Comparison of ENCODE assay signal across 1 cellular context in the genomic region with DNA sequence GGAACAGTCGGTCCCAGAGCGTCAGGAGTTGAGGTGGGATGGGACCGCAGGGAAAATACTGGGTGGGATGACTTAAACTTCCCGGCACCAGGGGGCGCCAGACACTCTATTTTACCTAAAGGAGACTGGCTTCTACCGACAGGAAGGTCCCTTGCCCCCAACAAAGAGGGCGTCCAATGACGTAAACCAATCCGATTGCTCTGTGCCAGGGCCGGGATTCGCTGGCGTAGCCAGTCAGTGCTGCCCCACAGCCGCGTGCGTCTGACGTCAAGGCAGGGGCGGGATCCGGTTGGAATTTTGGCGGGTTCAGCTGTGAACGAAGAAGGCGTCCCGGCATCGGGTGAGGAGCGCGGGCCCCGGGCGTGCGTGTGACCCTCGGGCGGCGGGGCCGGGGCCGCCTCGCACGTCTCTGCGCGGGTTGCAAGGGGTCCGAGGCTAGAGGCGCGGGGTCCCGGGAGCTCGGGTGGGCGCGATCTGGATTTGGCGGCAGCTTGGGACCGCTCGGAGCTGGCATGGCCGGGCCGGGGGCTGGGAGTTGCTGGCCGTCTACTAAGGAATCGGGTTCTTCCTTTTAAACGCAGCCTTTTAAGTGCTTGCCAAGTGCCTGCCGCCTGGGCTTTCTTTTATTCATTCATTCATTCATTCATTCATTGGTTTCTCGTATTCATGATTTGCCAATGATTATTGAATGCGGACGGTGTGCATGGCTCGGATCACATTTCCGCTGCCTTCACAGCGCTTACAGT.
TF ChIP-seq lines count a peak whose summit lies in the region.

A gene (plus strand): TSS at position 292 of the 746 bp plus-strand sequence. CDS start 2,645 bp downstream, outside the sequence.

TF ChIP-seq in K562, 482 proteins besides CTCF, POLR2A, EP300 and RAD21 (continued from another document and continues in another):
- TF ChIP-seq, protein P1, sequence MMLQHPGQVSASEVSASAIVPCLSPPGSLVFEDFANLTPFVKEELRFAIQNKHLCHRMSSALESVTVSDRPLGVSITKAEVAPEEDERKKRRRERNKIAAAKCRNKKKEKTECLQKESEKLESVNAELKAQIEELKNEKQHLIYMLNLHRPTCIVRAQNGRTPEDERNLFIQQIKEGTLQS (IDR thresholded peaks at IDR 0.05): peak; percentile 66
- TF ChIP-seq, protein P1 (CRISPR knock-in tag; conservative IDR thresholded peaks at IDR 0.05): no peak
- TF ChIP-seq MTA2 (IDR thresholded peaks at IDR 0.05; ENCODE audit: low read depth) (no peak), U2AF1 (optimal IDR thresholded peaks at IDR 0.05; ENCODE audit: low read depth, low read length) (no peak), ZC3H4 (CRISPR knock-in tag; IDR thresholded peaks at IDR 0.05; ENCODE audit: borderline replicate concordance) (no peak), EZH2 (IDR thresholded peaks at IDR 0.05; ENCODE audit: borderline replicate concordance, low read depth, low read length) (no peak), DMBX1 (CRISPR knock-in tag; IDR thresholded peaks at IDR 0.05; ENCODE audit: borderline replicate concordance) (no peak), RBM15 (IDR thresholded peaks at IDR 0.05; ENCODE audit: insufficient read depth, low read length) (no peak), HDGF (IDR thresholded peaks at IDR 0.05) (no peak), KLF13 (tag; IDR thresholded peaks at IDR 0.05; ENCODE audit: borderline replicate concordance, low read depth) (no peak), ZNF41 (CRISPR knock-in tag; conservative IDR thresholded peaks at IDR 0.05) (no peak), MYBL2 (IDR thresholded peaks at IDR 0.05; ENCODE audit: low read depth) (no peak), MYBL2 (CRISPR knock-in tag; IDR thresholded peaks at IDR 0.05; ENCODE audit: borderline replicate concordance) (no peak), PHB2 (IDR thresholded peaks at IDR 0.05; ENCODE audit: low read depth) (no peak), RBM39 (optimal IDR thresholded peaks at IDR 0.05; ENCODE audit: low read depth, low read length) (no peak), BCL6 (CRISPR knock-in tag; IDR thresholded peaks at IDR 0.05) (no peak), MTF1 (CRISPR knock-in tag; IDR thresholded peaks at IDR 0.05; ENCODE audit: borderline replicate concordance) (no peak), KDM5B (IDR thresholded peaks at IDR 0.05; ENCODE audit: insufficient replicate concordance, low read depth, low read length) (peak; percentile 62), EP400 (IDR thresholded peaks at IDR 0.05) (peak; percentile 75), SRSF3 (IDR thresholded peaks at IDR 0.05; ENCODE audit: insufficient read depth, low read length) (no peak), FOXJ2 (tag; IDR thresholded peaks at IDR 0.05) (no peak), ARID1B (IDR thresholded peaks at IDR 0.05) (no peak), SMARCE1 (IDR thresholded peaks at IDR 0.05) (no peak), RBM25 (IDR thresholded peaks at IDR 0.05; ENCODE audit: low read depth, low read length, severe bottlenecking) (peak; percentile 44)
- TF ChIP-seq, protein P2, sequence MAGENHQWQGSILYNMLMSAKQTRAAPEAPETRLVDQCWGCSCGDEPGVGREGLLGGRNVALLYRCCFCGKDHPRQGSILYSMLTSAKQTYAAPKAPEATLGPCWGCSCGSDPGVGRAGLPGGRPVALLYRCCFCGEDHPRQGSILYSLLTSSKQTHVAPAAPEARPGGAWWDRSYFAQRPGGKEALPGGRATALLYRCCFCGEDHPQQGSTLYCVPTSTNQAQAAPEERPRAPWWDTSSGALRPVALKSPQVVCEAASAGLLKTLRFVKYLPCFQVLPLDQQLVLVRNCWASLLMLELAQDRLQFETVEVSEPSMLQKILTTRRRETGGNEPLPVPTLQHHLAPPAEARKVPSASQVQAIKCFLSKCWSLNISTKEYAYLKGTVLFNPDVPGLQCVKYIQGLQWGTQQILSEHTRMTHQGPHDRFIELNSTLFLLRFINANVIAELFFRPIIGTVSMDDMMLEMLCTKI (IDR thresholded peaks at IDR 0.05; ENCODE audit: partially characterized antibody): no peak
- TF ChIP-seq, protein P3, sequence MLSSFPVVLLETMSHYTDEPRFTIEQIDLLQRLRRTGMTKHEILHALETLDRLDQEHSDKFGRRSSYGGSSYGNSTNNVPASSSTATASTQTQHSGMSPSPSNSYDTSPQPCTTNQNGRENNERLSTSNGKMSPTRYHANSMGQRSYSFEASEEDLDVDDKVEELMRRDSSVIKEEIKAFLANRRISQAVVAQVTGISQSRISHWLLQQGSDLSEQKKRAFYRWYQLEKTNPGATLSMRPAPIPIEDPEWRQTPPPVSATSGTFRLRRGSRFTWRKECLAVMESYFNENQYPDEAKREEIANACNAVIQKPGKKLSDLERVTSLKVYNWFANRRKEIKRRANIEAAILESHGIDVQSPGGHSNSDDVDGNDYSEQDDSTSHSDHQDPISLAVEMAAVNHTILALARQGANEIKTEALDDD (IDR thresholded peaks at IDR 0.05): no peak
- TF ChIP-seq, protein P4, sequence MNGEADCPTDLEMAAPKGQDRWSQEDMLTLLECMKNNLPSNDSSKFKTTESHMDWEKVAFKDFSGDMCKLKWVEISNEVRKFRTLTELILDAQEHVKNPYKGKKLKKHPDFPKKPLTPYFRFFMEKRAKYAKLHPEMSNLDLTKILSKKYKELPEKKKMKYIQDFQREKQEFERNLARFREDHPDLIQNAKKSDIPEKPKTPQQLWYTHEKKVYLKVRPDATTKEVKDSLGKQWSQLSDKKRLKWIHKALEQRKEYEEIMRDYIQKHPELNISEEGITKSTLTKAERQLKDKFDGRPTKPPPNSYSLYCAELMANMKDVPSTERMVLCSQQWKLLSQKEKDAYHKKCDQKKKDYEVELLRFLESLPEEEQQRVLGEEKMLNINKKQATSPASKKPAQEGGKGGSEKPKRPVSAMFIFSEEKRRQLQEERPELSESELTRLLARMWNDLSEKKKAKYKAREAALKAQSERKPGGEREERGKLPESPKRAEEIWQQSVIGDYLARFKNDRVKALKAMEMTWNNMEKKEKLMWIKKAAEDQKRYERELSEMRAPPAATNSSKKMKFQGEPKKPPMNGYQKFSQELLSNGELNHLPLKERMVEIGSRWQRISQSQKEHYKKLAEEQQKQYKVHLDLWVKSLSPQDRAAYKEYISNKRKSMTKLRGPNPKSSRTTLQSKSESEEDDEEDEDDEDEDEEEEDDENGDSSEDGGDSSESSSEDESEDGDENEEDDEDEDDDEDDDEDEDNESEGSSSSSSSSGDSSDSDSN (IDR thresholded peaks at IDR 0.05; ENCODE audit: borderline replicate concordance in 1 of 2, low read depth in 2 of 2, low read length in 2 of 2): peak in 1 of 2 experiments; percentile 46; a peak in 1 of 4 replicates
- TF ChIP-seq, protein P5, sequence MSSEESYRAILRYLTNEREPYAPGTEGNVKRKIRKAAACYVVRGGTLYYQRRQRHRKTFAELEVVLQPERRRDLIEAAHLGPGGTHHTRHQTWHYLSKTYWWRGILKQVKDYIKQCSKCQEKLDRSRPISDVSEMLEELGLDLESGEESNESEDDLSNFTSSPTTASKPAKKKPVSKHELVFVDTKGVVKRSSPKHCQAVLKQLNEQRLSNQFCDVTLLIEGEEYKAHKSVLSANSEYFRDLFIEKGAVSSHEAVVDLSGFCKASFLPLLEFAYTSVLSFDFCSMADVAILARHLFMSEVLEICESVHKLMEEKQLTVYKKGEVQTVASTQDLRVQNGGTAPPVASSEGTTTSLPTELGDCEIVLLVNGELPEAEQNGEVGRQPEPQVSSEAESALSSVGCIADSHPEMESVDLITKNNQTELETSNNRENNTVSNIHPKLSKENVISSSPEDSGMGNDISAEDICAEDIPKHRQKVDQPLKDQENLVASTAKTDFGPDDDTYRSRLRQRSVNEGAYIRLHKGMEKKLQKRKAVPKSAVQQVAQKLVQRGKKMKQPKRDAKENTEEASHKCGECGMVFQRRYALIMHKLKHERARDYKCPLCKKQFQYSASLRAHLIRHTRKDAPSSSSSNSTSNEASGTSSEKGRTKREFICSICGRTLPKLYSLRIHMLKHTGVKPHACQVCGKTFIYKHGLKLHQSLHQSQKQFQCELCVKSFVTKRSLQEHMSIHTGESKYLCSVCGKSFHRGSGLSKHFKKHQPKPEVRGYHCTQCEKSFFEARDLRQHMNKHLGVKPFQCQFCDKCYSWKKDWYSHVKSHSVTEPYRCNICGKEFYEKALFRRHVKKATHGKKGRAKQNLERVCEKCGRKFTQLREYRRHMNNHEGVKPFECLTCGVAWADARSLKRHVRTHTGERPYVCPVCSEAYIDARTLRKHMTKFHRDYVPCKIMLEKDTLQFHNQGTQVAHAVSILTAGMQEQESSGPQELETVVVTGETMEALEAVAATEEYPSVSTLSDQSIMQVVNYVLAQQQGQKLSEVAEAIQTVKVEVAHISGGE (CRISPR knock-in tag; IDR thresholded peaks at IDR 0.05): peak in 1 of 3 experiments; percentile 65; a peak in 1 of 6 replicates
- TF ChIP-seq, protein P6, sequence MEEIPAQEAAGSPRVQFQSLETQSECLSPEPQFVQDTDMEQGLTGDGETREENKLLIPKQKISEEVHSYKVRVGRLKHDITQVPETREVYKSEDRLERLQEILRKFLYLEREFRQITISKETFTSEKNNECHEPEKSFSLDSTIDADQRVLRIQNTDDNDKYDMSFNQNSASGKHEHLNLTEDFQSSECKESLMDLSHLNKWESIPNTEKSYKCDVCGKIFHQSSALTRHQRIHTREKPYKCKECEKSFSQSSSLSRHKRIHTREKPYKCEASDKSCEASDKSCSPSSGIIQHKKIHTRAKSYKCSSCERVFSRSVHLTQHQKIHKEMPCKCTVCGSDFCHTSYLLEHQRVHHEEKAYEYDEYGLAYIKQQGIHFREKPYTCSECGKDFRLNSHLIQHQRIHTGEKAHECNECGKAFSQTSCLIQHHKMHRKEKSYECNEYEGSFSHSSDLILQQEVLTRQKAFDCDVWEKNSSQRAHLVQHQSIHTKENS (CRISPR knock-in tag; IDR thresholded peaks at IDR 0.05): no peak
- TF ChIP-seq, protein P7, sequence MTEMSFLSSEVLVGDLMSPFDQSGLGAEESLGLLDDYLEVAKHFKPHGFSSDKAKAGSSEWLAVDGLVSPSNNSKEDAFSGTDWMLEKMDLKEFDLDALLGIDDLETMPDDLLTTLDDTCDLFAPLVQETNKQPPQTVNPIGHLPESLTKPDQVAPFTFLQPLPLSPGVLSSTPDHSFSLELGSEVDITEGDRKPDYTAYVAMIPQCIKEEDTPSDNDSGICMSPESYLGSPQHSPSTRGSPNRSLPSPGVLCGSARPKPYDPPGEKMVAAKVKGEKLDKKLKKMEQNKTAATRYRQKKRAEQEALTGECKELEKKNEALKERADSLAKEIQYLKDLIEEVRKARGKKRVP (CRISPR knock-in tag; IDR thresholded peaks at IDR 0.05): no peak
- TF ChIP-seq, protein P8, sequence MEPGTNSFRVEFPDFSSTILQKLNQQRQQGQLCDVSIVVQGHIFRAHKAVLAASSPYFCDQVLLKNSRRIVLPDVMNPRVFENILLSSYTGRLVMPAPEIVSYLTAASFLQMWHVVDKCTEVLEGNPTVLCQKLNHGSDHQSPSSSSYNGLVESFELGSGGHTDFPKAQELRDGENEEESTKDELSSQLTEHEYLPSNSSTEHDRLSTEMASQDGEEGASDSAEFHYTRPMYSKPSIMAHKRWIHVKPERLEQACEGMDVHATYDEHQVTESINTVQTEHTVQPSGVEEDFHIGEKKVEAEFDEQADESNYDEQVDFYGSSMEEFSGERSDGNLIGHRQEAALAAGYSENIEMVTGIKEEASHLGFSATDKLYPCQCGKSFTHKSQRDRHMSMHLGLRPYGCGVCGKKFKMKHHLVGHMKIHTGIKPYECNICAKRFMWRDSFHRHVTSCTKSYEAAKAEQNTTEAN (CRISPR knock-in tag; IDR thresholded peaks at IDR 0.05): no peak
- TF ChIP-seq, protein P9, sequence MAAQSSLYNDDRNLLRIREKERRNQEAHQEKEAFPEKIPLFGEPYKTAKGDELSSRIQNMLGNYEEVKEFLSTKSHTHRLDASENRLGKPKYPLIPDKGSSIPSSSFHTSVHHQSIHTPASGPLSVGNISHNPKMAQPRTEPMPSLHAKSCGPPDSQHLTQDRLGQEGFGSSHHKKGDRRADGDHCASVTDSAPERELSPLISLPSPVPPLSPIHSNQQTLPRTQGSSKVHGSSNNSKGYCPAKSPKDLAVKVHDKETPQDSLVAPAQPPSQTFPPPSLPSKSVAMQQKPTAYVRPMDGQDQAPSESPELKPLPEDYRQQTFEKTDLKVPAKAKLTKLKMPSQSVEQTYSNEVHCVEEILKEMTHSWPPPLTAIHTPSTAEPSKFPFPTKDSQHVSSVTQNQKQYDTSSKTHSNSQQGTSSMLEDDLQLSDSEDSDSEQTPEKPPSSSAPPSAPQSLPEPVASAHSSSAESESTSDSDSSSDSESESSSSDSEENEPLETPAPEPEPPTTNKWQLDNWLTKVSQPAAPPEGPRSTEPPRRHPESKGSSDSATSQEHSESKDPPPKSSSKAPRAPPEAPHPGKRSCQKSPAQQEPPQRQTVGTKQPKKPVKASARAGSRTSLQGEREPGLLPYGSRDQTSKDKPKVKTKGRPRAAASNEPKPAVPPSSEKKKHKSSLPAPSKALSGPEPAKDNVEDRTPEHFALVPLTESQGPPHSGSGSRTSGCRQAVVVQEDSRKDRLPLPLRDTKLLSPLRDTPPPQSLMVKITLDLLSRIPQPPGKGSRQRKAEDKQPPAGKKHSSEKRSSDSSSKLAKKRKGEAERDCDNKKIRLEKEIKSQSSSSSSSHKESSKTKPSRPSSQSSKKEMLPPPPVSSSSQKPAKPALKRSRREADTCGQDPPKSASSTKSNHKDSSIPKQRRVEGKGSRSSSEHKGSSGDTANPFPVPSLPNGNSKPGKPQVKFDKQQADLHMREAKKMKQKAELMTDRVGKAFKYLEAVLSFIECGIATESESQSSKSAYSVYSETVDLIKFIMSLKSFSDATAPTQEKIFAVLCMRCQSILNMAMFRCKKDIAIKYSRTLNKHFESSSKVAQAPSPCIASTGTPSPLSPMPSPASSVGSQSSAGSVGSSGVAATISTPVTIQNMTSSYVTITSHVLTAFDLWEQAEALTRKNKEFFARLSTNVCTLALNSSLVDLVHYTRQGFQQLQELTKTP (IDR thresholded peaks at IDR 0.05; ENCODE audit: low read depth in 1 of 2, partially characterized antibody in 2 of 2): no peak
- TF ChIP-seq, protein P10, sequence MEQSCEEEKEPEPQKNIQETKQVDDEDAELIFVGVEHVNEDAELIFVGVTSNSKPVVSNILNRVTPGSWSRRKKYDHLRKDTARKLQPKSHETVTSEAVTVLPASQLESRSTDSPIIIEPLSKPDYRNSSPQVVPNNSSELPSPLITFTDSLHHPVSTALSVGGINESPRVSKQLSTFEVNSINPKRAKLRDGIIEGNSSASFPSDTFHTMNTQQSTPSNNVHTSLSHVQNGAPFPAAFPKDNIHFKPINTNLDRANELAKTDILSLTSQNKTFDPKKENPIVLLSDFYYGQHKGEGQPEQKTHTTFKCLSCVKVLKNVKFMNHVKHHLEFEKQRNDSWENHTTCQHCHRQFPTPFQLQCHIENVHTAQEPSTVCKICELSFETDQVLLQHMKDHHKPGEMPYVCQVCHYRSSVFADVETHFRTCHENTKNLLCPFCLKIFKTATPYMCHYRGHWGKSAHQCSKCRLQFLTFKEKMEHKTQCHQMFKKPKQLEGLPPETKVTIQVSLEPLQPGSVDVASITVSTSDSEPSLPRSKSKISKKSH (CRISPR knock-in tag; IDR thresholded peaks at IDR 0.05): no peak
